ENCODE assay signal across 8 cellular contexts in genomic region chr22:36467946-36468345, GRCh38. TPM values are rescaled to one million over a fixed set of nuclear protein-coding genes. Genes with fewer than 3 reads are reported as not detected.
DNase-seq lines count a peak whose midpoint lies in the region; ATAC-seq and TF ChIP-seq lines count a peak whose summit lies in the region.

No MANE protein-coding gene starts in this region.

- no peaks in the 10 kb centered on the region for H3K27me3 ChIP-seq in HCT116 (ENCODE audit: insufficient read depth, low read length)
- no peaks in the 10 kb centered on the region for H3K27me3 ChIP-seq in SJCRH30

- H3K4me2 ChIP-seq in HCT116 (ENCODE audit: low read length) (peak overlapping the region; percentile 80), OCI-LY7 (ENCODE audit: low read length) (no peak overlapping the region)

- no peaks in the 10 kb centered on the region for H4K20me1 ChIP-seq in HCT116 (ENCODE audit: insufficient read depth)
- no peaks in the 10 kb centered on the region for H4K20me1 ChIP-seq in OCI-LY7 (ENCODE audit: insufficient read depth, low read length)

- peak overlapping the region; percentile 77 for H3K27ac ChIP-seq in HCT116 (ENCODE audit: low read depth, low read length)
- peak overlapping the region; percentile 56 for H3K27ac ChIP-seq in SJCRH30
- H3K27ac ChIP-seq in OCI-LY7 (ENCODE audit: low read depth, low read length, poor library complexity, severe bottlenecking), result no peak overlapping the region

- H3K36me3 ChIP-seq in HCT116 (ENCODE audit: control insufficient read depth in 1 of 2, insufficient read depth in 2 of 2, low read length in 2 of 2) (peaks cover 5 to 8% of the 10 kb centered on the region in 2 experiments; a peak in 2 of 4 replicates), SJCRH30 (no peaks in the 10 kb centered on the region), OCI-LY7 (ENCODE audit: insufficient read depth, low read length) (peaks cover 56% of the 10 kb centered on the region; the same call in 1 of the 2 replicates)

- intact Hi-C loops in HCT116 (cut with micrococcal nuclease), result loop anchor here (5.0 kb wide), 1 partner anchor 81 kb away; the partner anchor contains the start of gene MYH9
- intact Hi-C loops in OCI-LY7 (cut with micrococcal nuclease; ENCODE audit: unreplicated experiment), result no loop called here

- TF ChIP-seq POLR2A in HCT116 (IDR thresholded peaks at IDR 0.05; ENCODE audit: borderline replicate concordance, extremely low read depth, insufficient read depth, insufficient read length), result no peak

- CTCF ChIA-PET in HCT116 (lab: Charles Lee), result interaction anchor here (1.0 to 3.8 kb wide), 2 partner anchors 14 to 166 kb away, joined by 3 to 20 read pairs; partner anchors contain the start of gene TXN2
- CTCF ChIA-PET in OCI-LY7 (lab: Charles Lee; ENCODE audit: unreplicated experiment), result no interaction called here

- no peaks in the 10 kb centered on the region for H3K79me2 ChIP-seq in HCT116 (ENCODE audit: insufficient read depth, low read length)
- H3K79me2 ChIP-seq in OCI-LY7 (ENCODE audit: insufficient read depth, low read depth, low read length), result no peaks in the 10 kb centered on the region

- TF ChIP-seq RAD21 in HCT116 (IDR thresholded peaks at IDR 0.05; ENCODE audit: low read depth), result peak; percentile 38

- POLR2A ChIA-PET in HCT116 (lab: Charles Lee), result interaction anchor here (0.6 to 1.8 kb wide), 4 partner anchors 14 to 137 kb away, joined by 3 to 5 read pairs (median 4); no protein-coding TSS in a partner anchor
- POLR2A ChIA-PET in OCI-LY7 (lab: Charles Lee), result interaction anchor here (0.6 kb wide), 1 partner anchor 14 kb away, joined by 6 read pairs; the partner anchor contains the start of gene TXN2

- H3K4me3 ChIP-seq in HCT116 (replicated peaks in 1 of 2; ENCODE audit: low read depth in 1 of 2, low read length in 2 of 2) (peak overlapping the region; percentile 15 to 44), SJCRH30 (no peak overlapping the region), epithelial cell of esophagus (ENCODE audit: low read length) (no peak overlapping the region), OCI-LY7 (ENCODE audit: low read depth, low read length, poor library complexity, severe bottlenecking) (no peak overlapping the region)

- no peak for TF ChIP-seq CTCF in HCT116 (IDR thresholded peaks at IDR 0.05 in 2 of 3, conservative IDR thresholded peaks at IDR 0.05 in 1 of 3; ENCODE audit: borderline replicate concordance in 1 of 3, insufficient read depth in 1 of 3, low read depth in 2 of 3, low read length in 2 of 3)
- no peak for TF ChIP-seq CTCF in epithelial cell of esophagus (IDR thresholded peaks at IDR 0.05; ENCODE audit: insufficient read depth, low read depth, low read length, missing control alignments)
- no peak for TF ChIP-seq CTCF in OCI-LY7 (conservative IDR thresholded peaks at IDR 0.05; ENCODE audit: low read length)

- in situ Hi-C loops in G401 (cut with HindIII; ENCODE audit: low sequenced_read_pairs), result no loop called here

- H3K9me2 ChIP-seq in HCT116 (ENCODE audit: insufficient read depth) (no peaks in the 10 kb centered on the region), OCI-LY7 (ENCODE audit: insufficient read depth, low read length) (no peaks in the 10 kb centered on the region)

- H3K9ac ChIP-seq in HCT116 (ENCODE audit: low read length), result peak overlapping the region; percentile 46

- ATAC-seq in HCT116, result peak; percentile 64

- no peaks in the 10 kb centered on the region for H3K9me3 ChIP-seq in HCT116 (ENCODE audit: control insufficient read depth in 1 of 2, insufficient read depth in 1 of 2, low read depth in 1 of 2, low read length in 2 of 2)
- H3K9me3 ChIP-seq in SJCRH30 (replicated peaks), result no peaks in the 10 kb centered on the region
- no peaks in the 10 kb centered on the region for H3K9me3 ChIP-seq in OCI-LY7 (ENCODE audit: low read length)

- BruUV-seq in HCT116 (replicated peaks; lab: Mats Ljungman, UMichigan), result no TSS peak
- BruUV-seq in OCI-LY7 (replicated peaks; lab: Mats Ljungman, UMichigan), result no TSS peak

- DNase-seq in HCT116 (ENCODE audit: low read depth, low spot score) (peak; percentile 58), SJCRH30 (peak; percentile 85), epithelial cell of esophagus (ENCODE audit: low read depth) (peak; percentile 91), smooth muscle cell of the brain vasculature (ENCODE audit: low read depth, low spot score) (peak; percentile 86), NCI-H1417 (lab: John Stamatoyannopoulos, UW) (no peak), G401 (ENCODE audit: low spot score) (no peak), OCI-LY7 (ENCODE audit: low spot score) (no peak)
- DNase-seq in activated naive CD4-positive, alpha-beta T cell (lab: John Stamatoyannopoulos, UW), result no peak

- RAD21 ChIA-PET in HCT116 (lab: Charles Lee; ENCODE audit: low non-redundant PET in 1 of 2, low total read pairs in 2 of 2, uncharacterized antibody in 2 of 2, unreplicated experiment in 2 of 2), result interaction anchor here (1.3 to 4.2 kb wide), 4 partner anchors 58 to 167 kb away, joined by 3 to 16 read pairs (median 8); partner anchors contain the start of gene MYH9 (in 1 of the 2)

- no peak overlapping the region for H2AFZ ChIP-seq in HCT116 (ENCODE audit: low read depth, low read length, poor library complexity, severe bottlenecking)
- no peak overlapping the region for H2AFZ ChIP-seq in OCI-LY7 (ENCODE audit: low read length)

- peaks cover 62 to 73% of the 10 kb centered on the region in 2 experiments for H3K4me1 ChIP-seq in HCT116 (ENCODE audit: control insufficient read depth in 1 of 2, insufficient read depth in 2 of 2, low read length in 2 of 2)
- peaks cover 73% of the 10 kb centered on the region for H3K4me1 ChIP-seq in SJCRH30
- peaks cover 3% of the 10 kb centered on the region for H3K4me1 ChIP-seq in OCI-LY7 (ENCODE audit: insufficient read depth, low read length, poor library complexity, severe bottlenecking)

TF ChIP-seq in HCT116, 20 proteins besides CTCF, POLR2A, EP300 and RAD21:
- TF ChIP-seq TCF7L2 (IDR thresholded peaks at IDR 0.05; ENCODE audit: borderline replicate concordance, extremely low read depth, insufficient read depth, insufficient read length), result no peak
- TF ChIP-seq REST (IDR thresholded peaks at IDR 0.05; ENCODE audit: low read depth), result no peak
- TF ChIP-seq ZFX (IDR thresholded peaks at IDR 0.05), result no peak
- peak; percentile 86 for TF ChIP-seq JUND (IDR thresholded peaks at IDR 0.05)
- TF ChIP-seq SP1 (IDR thresholded peaks at IDR 0.05; ENCODE audit: low read depth), result peak; percentile 79
- peak; percentile 82 for TF ChIP-seq FOSL1 (IDR thresholded peaks at IDR 0.05; ENCODE audit: low read depth)
- peak; percentile 39; the same call in 1 of the 2 replicates for TF ChIP-seq POLR2AphosphoS5 (IDR thresholded peaks at IDR 0.05; ENCODE audit: low read depth, low read length)
- no peak for TF ChIP-seq ELF1 (IDR thresholded peaks at IDR 0.05; ENCODE audit: borderline replicate concordance, low read depth)

RNA-seq across cellular contexts. Expression of gene TXN2, which starts 13.5 kb away (rescaled TPM):
- total RNA-seq in HCT116 (2021; ENCODE audit: unreplicated experiment) (87.0 TPM), OCI-LY7 (2022) (94.2 and 106 TPM in 2 replicates)
- polyA plus RNA-seq in HCT116 (2012), result 104 and 117 TPM in 2 replicates
- total RNA-seq in SJCRH30 (2014; rRNA removed; shearing (Covaris generic)), result 45.6 and 53.6 TPM in 2 replicates
- total RNA-seq in G401 (2014; rRNA removed; shearing (Covaris generic)), result 96.4 and 99.4 TPM in 2 replicates
- total RNA-seq in OCI-LY7 (2014; rRNA removed; shearing (Covaris generic)), result 32.0 and 33.4 TPM in 2 replicates

RNA-seq across cellular contexts. Expression of gene FOXRED2, which starts 38.9 kb away (rescaled TPM):
- total RNA-seq in HCT116 (2021; ENCODE audit: unreplicated experiment) (19.9 TPM), OCI-LY7 (2022) (40.6 and 48.3 TPM in 2 replicates)
- polyA plus RNA-seq in HCT116 (2012), result 7.2 and 7.6 TPM in 2 replicates
- total RNA-seq in SJCRH30 (2014; rRNA removed; shearing (Covaris generic)), result 16.9 and 20.9 TPM in 2 replicates
- total RNA-seq in G401 (2014; rRNA removed; shearing (Covaris generic)), result 19.3 and 24.9 TPM in 2 replicates
- total RNA-seq in OCI-LY7 (2014; rRNA removed; shearing (Covaris generic)), result 16.2 and 22.6 TPM in 2 replicates

Comparison
In these comparisons a context has a peak if more than half of its experiments do, and no peak if none do; other contexts are left out.
1. DNase-seq: peak in HCT116 (single experiment), SJCRH30 (2 of 2), epithelial cell of esophagus (single experiment) and smooth muscle cell of the brain vasculature (single experiment); none in NCI-H1417 (0 of 3), activated naive CD4-positive, alpha-beta T cell (0 of 4), G401 (single experiment) and OCI-LY7 (single experiment).
2. H3K4me3 ChIP-seq: peak in HCT116 (2 of 2); none in SJCRH30 (single experiment), epithelial cell of esophagus (single experiment) and OCI-LY7 (single experiment).